Comparison of ENCODE assay signal across 35 cellular contexts in genomic region chr11:6875761-6876160, GRCh38. TPM values are rescaled to one million over a fixed set of nuclear protein-coding genes. Genes with fewer than 3 reads are reported as not detected.
"Had no signal": no experiment of that assay in that cellular context is flagged by ENCODE, and none has a peak within 500 bp of the region (broad histone marks: within the 10 kb centered on the region; RNA-seq: fewer than 3 reads in every experiment).

No MANE protein-coding gene starts in this region.

- H3K27ac Mint-ChIP-seq: dendritic cell treated with granulocyte-macrophage colony-stimulating factor and Interleukin-4, amounts not matched to agents 40 ng/mL and 50 ng/mL, for 4 days; effector memory CD8-positive, alpha-beta T cell; endodermal cell; mesothelial cell of epicardium; naive thymus-derived CD8-positive, alpha-beta T cell had no signal

- H3K36me3 Mint-ChIP-seq: mesothelial cell of epicardium; naive B cell; naive thymus-derived CD8-positive, alpha-beta T cell had no signal

- H3K4me3 Mint-ChIP-seq: dendritic cell treated with granulocyte-macrophage colony-stimulating factor and Interleukin-4, amounts not matched to agents 40 ng/mL and 50 ng/mL, for 4 days; effector memory CD8-positive, alpha-beta T cell; endodermal cell; mesothelial cell of epicardium; naive B cell; naive thymus-derived CD8-positive, alpha-beta T cell had no signal

- ATAC-seq: effector memory CD8-positive, alpha-beta T cell; esophagus mucosa; gastrocnemius medialis; heart right ventricle; left cardiac atrium; left lung; left ventricle myocardium superior; lower lobe of right lung; mucosa of descending colon; naive thymus-derived CD8-positive, alpha-beta T cell had no signal

- H3K9me3 ChIP-seq: esophagus squamous epithelium, gastrocnemius medialis, lower lobe of right lung, mucosa of descending colon had no signal

- H3K27me3 ChIP-seq: esophagus squamous epithelium, gastrocnemius medialis, left lung had no signal

- H3K4me3 ChIP-seq: esophagus squamous epithelium, gastrocnemius medialis, heart right ventricle, left lung, lower lobe of right lung, mucosa of descending colon had no signal

- H3K4me1 Mint-ChIP-seq: endodermal cell; mesothelial cell of epicardium; naive B cell; naive thymus-derived CD8-positive, alpha-beta T cell had no signal

- FAIRE-seq: endometrium, islet of Langerhans, keratinocyte had no signal

- DNase-seq: cortex of kidney; effector CD8-positive, alpha-beta T cell; effector memory CD8-positive, alpha-beta T cell; endodermal cell; erythroblast; esophagus squamous epithelium; foreskin fibroblast; foreskin melanocyte; gastrocnemius medialis; glutamatergic neuron; head of caudate nucleus; heart right ventricle; hippocampal formation; left cardiac atrium; left lung; left ventricle myocardium superior; lower lobe of right lung; mesenchymal stem cell; mucosa of descending colon; naive B cell; naive thymus-derived CD8-positive, alpha-beta T cell had no signal

- H3K27me3 Mint-ChIP-seq: dendritic cell treated with granulocyte-macrophage colony-stimulating factor and Interleukin-4, amounts not matched to agents 40 ng/mL and 50 ng/mL, for 4 days had no signal

- H3K27ac ChIP-seq: epithelial cell of prostate, esophagus squamous epithelium, gastrocnemius medialis, heart right ventricle, left lung, lower lobe of right lung had no signal

- H3K4me1 ChIP-seq: esophagus squamous epithelium, gastrocnemius medialis, heart right ventricle, left lung, lower lobe of right lung had no signal

- H3K36me3 ChIP-seq: esophagus squamous epithelium, gastrocnemius medialis, heart right ventricle, left lung, lower lobe of right lung had no signal

RNA-seq across cellular contexts. Expression of gene OR10A4, which starts 0.7 kb away (rescaled TPM):
- total RNA-seq: dermis microvascular lymphatic vessel endothelial cell; endodermal cell; esophagus mucosa; esophagus squamous epithelium; gastrocnemius medialis; glomerular endothelial cell; heart right ventricle; kidney epithelial cell; left cardiac atrium; left lung; left ventricle myocardium superior; lower leg skin; lower lobe of right lung; lung microvascular endothelial cell; mesenteric fat pad; mesothelial cell of epicardium; mucosa of descending colon; myocyte; naive thymus-derived CD8-positive, alpha-beta T cell had no signal
- polyA plus RNA-seq: heart right ventricle; keratinocyte; naive thymus-derived CD8-positive, alpha-beta T cell had no signal

RNA-seq across cellular contexts. Expression of gene OR10A2, which starts 12.9 kb away (rescaled TPM):
- total RNA-seq: dermis microvascular lymphatic vessel endothelial cell; endodermal cell; esophagus mucosa; esophagus squamous epithelium; gastrocnemius medialis; glomerular endothelial cell; heart right ventricle; kidney epithelial cell; left cardiac atrium; left lung; left ventricle myocardium superior; lower leg skin; lower lobe of right lung; lung microvascular endothelial cell; mesenteric fat pad; mesothelial cell of epicardium; myocyte; naive thymus-derived CD8-positive, alpha-beta T cell had no signal
- polyA plus RNA-seq: heart right ventricle; keratinocyte; naive thymus-derived CD8-positive, alpha-beta T cell had no signal

RNA-seq across cellular contexts. Expression of gene OR2D2, which starts 16.5 kb away (rescaled TPM):
- total RNA-seq: gastrocnemius medialis; heart right ventricle; left cardiac atrium; left ventricle myocardium superior; lower leg skin; lower lobe of right lung; lung microvascular endothelial cell; mesenteric fat pad; myocyte; naive thymus-derived CD8-positive, alpha-beta T cell had no signal
- polyA plus RNA-seq: heart right ventricle; naive thymus-derived CD8-positive, alpha-beta T cell had no signal

RNA-seq across cellular contexts. Expression of gene OR10A5, which starts 30.3 kb away (rescaled TPM):
- total RNA-seq: dermis microvascular lymphatic vessel endothelial cell; endodermal cell; esophagus mucosa; esophagus squamous epithelium; gastrocnemius medialis; glomerular endothelial cell; heart right ventricle; kidney epithelial cell; left cardiac atrium; left lung; left ventricle myocardium superior; lower leg skin; lower lobe of right lung; lung microvascular endothelial cell; mesenteric fat pad; mesothelial cell of epicardium; mucosa of descending colon; myocyte; naive thymus-derived CD8-positive, alpha-beta T cell had no signal
- polyA plus RNA-seq: heart right ventricle; keratinocyte; naive thymus-derived CD8-positive, alpha-beta T cell had no signal

RNA-seq across cellular contexts. Expression of gene OR2D3, which starts 45.0 kb away (rescaled TPM):
- total RNA-seq: dermis microvascular lymphatic vessel endothelial cell; endodermal cell; esophagus mucosa; esophagus squamous epithelium; gastrocnemius medialis; glomerular endothelial cell; heart right ventricle; kidney epithelial cell; left cardiac atrium; left lung; left ventricle myocardium superior; lower leg skin; lower lobe of right lung; lung microvascular endothelial cell; mesenteric fat pad; mesothelial cell of epicardium; mucosa of descending colon; myocyte; naive thymus-derived CD8-positive, alpha-beta T cell had no signal
- polyA plus RNA-seq: heart right ventricle; keratinocyte; naive thymus-derived CD8-positive, alpha-beta T cell had no signal
